8 cellular contexts compared by ENCODE assay signal in genomic region chr19:6476155-6476895, GRCh38. TPM values are rescaled to one million over a fixed set of nuclear protein-coding genes. Genes with fewer than 3 reads are reported as not detected.
A peak's percentile ranks its signal among the peaks of the same experiment; 100 is the strongest.
DNase-seq lines count a peak whose midpoint lies in the region; ATAC-seq and TF ChIP-seq lines count a peak whose summit lies in the region.

No MANE protein-coding gene starts in this region.

- peak overlapping the region; percentile 27 for H3K27ac Mint-ChIP-seq in CD8-positive, alpha-beta T cell
- no peak overlapping the region for H3K27ac Mint-ChIP-seq in activated CD4-positive, alpha-beta memory T cell treated with anti-CD3 and anti-CD28 coated beads for 36 hours

- peaks cover 19% of the 10 kb centered on the region for H3K4me1 ChIP-seq in CD8-positive, alpha-beta T cell (ENCODE audit: insufficient read depth, low read length)
- H3K4me1 ChIP-seq in effector memory CD4-positive, alpha-beta T cell (ENCODE audit: control insufficient read depth, insufficient read depth, low read length, poor library complexity, severe bottlenecking), result peaks cover 20% of the 10 kb centered on the region

- H3K27ac ChIP-seq in CD8-positive, alpha-beta T cell (ENCODE audit: low read depth, low read length), result no peak overlapping the region
- peak overlapping the region; percentile 37 for H3K27ac ChIP-seq in effector memory CD4-positive, alpha-beta T cell (ENCODE audit: insufficient read depth, low read length, poor library complexity, severe bottlenecking)

- no peak overlapping the region for H3K4me3 ChIP-seq in CD8-positive, alpha-beta T cell (ENCODE audit: low read depth, low read length)
- H3K4me3 ChIP-seq in effector memory CD4-positive, alpha-beta T cell (ENCODE audit: insufficient read depth, low read depth, low read length, poor library complexity, severe bottlenecking), result no peak overlapping the region

- POLR2A ChIA-PET in CD8-positive, alpha-beta T cell (lab: Charles Lee), result no interaction called here
- POLR2A ChIA-PET in activated CD4-positive, alpha-beta memory T cell treated with anti-CD3 and anti-CD28 coated beads for 36 hours (lab: Charles Lee), result interaction anchor here (1.4 kb wide), 1 partner anchor 52 kb away, joined by 3 read pairs; the partner anchor contains the start of gene KHSRP

- intact Hi-C loops in CD8-positive, alpha-beta T cell (cut with DNase I, micrococcal nuclease), result loop anchor here in 1 of 2 experiments (1.0 kb wide), 1 partner anchor 16 kb away; no protein-coding TSS in a partner anchor
- intact Hi-C loops in activated CD4-positive, alpha-beta memory T cell treated with anti-CD3 and anti-CD28 coated beads for 36 hours (cut with micrococcal nuclease), result no loop called here

- H3K27me3 ChIP-seq in CD8-positive, alpha-beta T cell (ENCODE audit: insufficient read depth, low read length), result no peaks in the 10 kb centered on the region
- no peaks in the 10 kb centered on the region for H3K27me3 ChIP-seq in effector memory CD4-positive, alpha-beta T cell (replicated peaks; ENCODE audit: control insufficient read depth, insufficient read depth, low read length, poor library complexity, severe bottlenecking)

- H3K36me3 ChIP-seq in CD8-positive, alpha-beta T cell (ENCODE audit: insufficient read depth, low read length), result peaks cover 41% of the 10 kb centered on the region
- H3K36me3 ChIP-seq in effector memory CD4-positive, alpha-beta T cell (ENCODE audit: control insufficient read depth, insufficient read depth, low read length), result peaks cover 51% of the 10 kb centered on the region

- TF ChIP-seq CTCF in CD8-positive, alpha-beta T cell (IDR thresholded peaks at IDR 0.05), result no peak

- no peaks in the 10 kb centered on the region for H3K27me3 Mint-ChIP-seq in CD8-positive, alpha-beta T cell (ENCODE audit: low read depth)
- H3K27me3 Mint-ChIP-seq in activated CD4-positive, alpha-beta memory T cell treated with anti-CD3 and anti-CD28 coated beads for 36 hours, result no peaks in the 10 kb centered on the region

- H3K9me3 ChIP-seq in CD8-positive, alpha-beta T cell (ENCODE audit: low read length), result no peaks in the 10 kb centered on the region
- no peaks in the 10 kb centered on the region for H3K9me3 ChIP-seq in effector memory CD4-positive, alpha-beta T cell (ENCODE audit: control insufficient read depth, low read length)

- no peak overlapping the region for H3K4me3 Mint-ChIP-seq in CD8-positive, alpha-beta T cell
- no peak overlapping the region for H3K4me3 Mint-ChIP-seq in activated CD4-positive, alpha-beta memory T cell treated with anti-CD3 and anti-CD28 coated beads for 36 hours

- ATAC-seq in CD8-positive, alpha-beta T cell, result peak; percentile 99
- no peak for ATAC-seq in HG02884 (IDR thresholded peaks at IDR 0.05; ENCODE audit: unreplicated experiment)

- no peaks in the 10 kb centered on the region for H3K9me3 Mint-ChIP-seq in CD8-positive, alpha-beta T cell
- H3K9me3 Mint-ChIP-seq in activated CD4-positive, alpha-beta memory T cell treated with anti-CD3 and anti-CD28 coated beads for 36 hours, result no peaks in the 10 kb centered on the region

- peak; percentile 21 to 71 (median 56) for DNase-seq in CD8-positive, alpha-beta T cell
- DNase-seq in NAMALWA (ENCODE audit: low spot score) (peak; percentile 98), lung microvascular endothelial cell (ENCODE audit: low read depth in 2 of 2) (peak; percentile 49 to 54), NCI-H69 (lab: John Stamatoyannopoulos, UW) (no peak)
- peak; percentile 73 for DNase-seq in activated CD4-positive, alpha-beta memory T cell treated with anti-CD3 and anti-CD28 coated beads for 36 hours
- peak; percentile 53 to 58 (median 58) for DNase-seq in effector memory CD4-positive, alpha-beta T cell
- DNase-seq in stimulated activated CD8-positive, alpha-beta memory T cell treated with anti-CD3 and anti-CD28 coated beads, Interleukin-15, amount 100 ng/mL, for 48 hours (ENCODE audit: low read depth in 2 of 2), result peak; percentile 38 to 55

- H3K4me1 Mint-ChIP-seq in CD8-positive, alpha-beta T cell (ENCODE audit: low read depth), result peaks cover 23% of the 10 kb centered on the region
- peaks cover 22% of the 10 kb centered on the region for H3K4me1 Mint-ChIP-seq in activated CD4-positive, alpha-beta memory T cell treated with anti-CD3 and anti-CD28 coated beads for 36 hours (ENCODE audit: low read depth)

- peaks cover 43% of the 10 kb centered on the region for H3K36me3 Mint-ChIP-seq in CD8-positive, alpha-beta T cell
- peaks cover 13% of the 10 kb centered on the region for H3K36me3 Mint-ChIP-seq in activated CD4-positive, alpha-beta memory T cell treated with anti-CD3 and anti-CD28 coated beads for 36 hours

- CTCF ChIA-PET in CD8-positive, alpha-beta T cell (lab: Charles Lee), result no interaction called here
- CTCF ChIA-PET in activated CD4-positive, alpha-beta memory T cell treated with anti-CD3 and anti-CD28 coated beads for 36 hours (lab: Charles Lee), result no interaction called here

RNA-seq across cellular contexts. Expression of gene DENND1C, which starts 5.3 kb away (rescaled TPM):
- total RNA-seq in CD8-positive, alpha-beta T cell, result 10 to 100 TPM; 94.0 to 95.9 TPM
- total RNA-seq in activated CD4-positive, alpha-beta memory T cell treated with anti-CD3 and anti-CD28 coated beads for 36 hours, result 10 to 100 TPM; 62.1 to 69.3 TPM
- total RNA-seq in lung microvascular endothelial cell, result not detected in 2 replicates

RNA-seq across cellular contexts. Expression of gene CRB3, which starts 12.3 kb away (rescaled TPM):
- total RNA-seq in CD8-positive, alpha-beta T cell, result 1 to 10 TPM; 7.8 to 8.9 TPM
- 1 to 10 TPM; 1.6 to 2.4 TPM for total RNA-seq in activated CD4-positive, alpha-beta memory T cell treated with anti-CD3 and anti-CD28 coated beads for 36 hours
- not detected in 2 replicates for total RNA-seq in lung microvascular endothelial cell

RNA-seq across cellular contexts. Expression of gene SLC25A23, which starts 16.7 kb away (rescaled TPM):
- 10 to 100 TPM; 10.5 to 10.9 TPM for total RNA-seq in CD8-positive, alpha-beta T cell
- 10 to 100 TPM; 28.6 to 29.6 TPM for total RNA-seq in activated CD4-positive, alpha-beta memory T cell treated with anti-CD3 and anti-CD28 coated beads for 36 hours
- total RNA-seq in lung microvascular endothelial cell, result 13.1 and 15.7 TPM in 2 replicates

RNA-seq across cellular contexts. Expression of gene TUBB4A, which starts 25.8 kb away (rescaled TPM):
- total RNA-seq in CD8-positive, alpha-beta T cell, result 1 to 10 TPM; 1.4 to 1.6 TPM
- 10 to 100 TPM in 1 of 2 experiments, 1 to 10 TPM in 1; 8.3 to 11.2 TPM for total RNA-seq in activated CD4-positive, alpha-beta memory T cell treated with anti-CD3 and anti-CD28 coated beads for 36 hours
- total RNA-seq in lung microvascular endothelial cell, result not detected in 2 replicates

RNA-seq across cellular contexts. Expression of gene SLC25A41, which starts 42.8 kb away (rescaled TPM):
- not detected for total RNA-seq in CD8-positive, alpha-beta T cell
- not detected for total RNA-seq in activated CD4-positive, alpha-beta memory T cell treated with anti-CD3 and anti-CD28 coated beads for 36 hours
- total RNA-seq in lung microvascular endothelial cell, result not detected in 2 replicates

Comparison
In these comparisons a context has a peak if more than half of its experiments do, and no peak if none do; other contexts are left out.
1. RNA of gene DENND1C, which starts 5.3 kb away (total RNA-seq): 94.0 to 95.9 TPM in CD8-positive, alpha-beta T cell and 62.1 to 69.3 TPM in activated CD4-positive, alpha-beta memory T cell treated with anti-CD3 and anti-CD28 coated beads for 36 hours; not detected in lung microvascular endothelial cell; every median in the first group is over 10 times any median in the second.